ENCODE assay signal across 5 cellular contexts in genomic region chr1:75693551-75693950, GRCh38.
"Had no signal": no experiment of that assay in that cellular context is flagged by ENCODE, and none has a peak within 500 bp of the region (broad histone marks: within the 10 kb centered on the region; RNA-seq: fewer than 3 reads in every experiment).

No MANE protein-coding gene starts in this region.

- H3K4me1 Mint-ChIP-seq: GM23338, IgD-negative memory B cell had no signal

- H3K4me3 Mint-ChIP-seq: GM23338, H9, IgD-negative memory B cell had no signal

- H3K27ac ChIP-seq: HL-60 had no signal

- DNase-seq: H9, HCEC 1CT had no signal

- H3K9me3 Mint-ChIP-seq: IgD-negative memory B cell had no signal

- H3K27ac Mint-ChIP-seq: GM23338, H9, IgD-negative memory B cell had no signal

- H3K4me3 ChIP-seq: GM23338 had no signal
